ENCODE assay signal across 1 cellular context in the genomic region with DNA sequence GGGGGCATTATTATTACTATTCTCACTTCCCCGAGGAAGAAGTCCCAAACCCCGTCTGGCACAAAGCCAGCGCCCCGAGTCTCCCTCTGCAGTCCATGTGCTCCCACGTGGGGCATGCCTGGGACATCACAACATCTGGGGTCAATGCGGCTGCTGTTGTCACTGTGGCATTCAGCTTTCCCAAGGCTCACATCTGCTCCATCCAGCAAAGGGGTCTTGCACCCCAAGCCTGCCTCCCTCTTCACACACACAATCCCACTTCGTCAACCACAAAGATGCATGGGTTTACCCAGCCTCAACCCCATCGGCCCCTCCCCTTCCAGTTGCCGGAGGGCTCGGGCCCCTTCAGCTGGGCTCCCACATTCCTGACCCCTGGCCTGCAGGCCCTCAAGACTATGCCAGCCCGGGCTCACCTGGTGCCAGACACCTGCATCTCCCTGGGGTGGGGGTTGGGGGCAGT.
A peak's percentile ranks its signal among the peaks of the same experiment; 100 is the strongest.
TF ChIP-seq lines count a peak whose summit lies in the region.

No MANE protein-coding gene starts in this region.

TF ChIP-seq in K562, 482 proteins besides CTCF, POLR2A, EP300 and RAD21 (continued from another document and continues in another):
- TF ChIP-seq KDM1A (IDR thresholded peaks at IDR 0.05) (no peak), RBBP5 (IDR thresholded peaks at IDR 0.05; ENCODE audit: borderline replicate concordance, insufficient read depth, low read length, poor library complexity, severe bottlenecking) (no peak), GTF2A2 (tag; IDR thresholded peaks at IDR 0.05) (no peak), ZNF586 (CRISPR knock-in tag; conservative IDR thresholded peaks at IDR 0.05) (no peak), GABPA (tag; conservative IDR thresholded peaks at IDR 0.05; ENCODE audit: low read depth) (no peak), ZBTB1 (CRISPR knock-in tag; IDR thresholded peaks at IDR 0.05; ENCODE audit: borderline replicate concordance, low read depth) (0 out of 2 replicates have a peak, but pooled peaks have one; percentile 52), ZNF217 (CRISPR knock-in tag; IDR thresholded peaks at IDR 0.05) (no peak), ZNF143 (CRISPR knock-in tag; IDR thresholded peaks at IDR 0.05) (no peak; the same call in 1 of the 2 replicates), ZBTB17 (CRISPR knock-in tag; IDR thresholded peaks at IDR 0.05) (no peak), SPI1 (IDR thresholded peaks at IDR 0.05; ENCODE audit: borderline replicate concordance, low read depth, low read length) (no peak), HNRNPH1 (optimal IDR thresholded peaks at IDR 0.05; ENCODE audit: low read depth, low read length) (no peak), RBM25 (IDR thresholded peaks at IDR 0.05; ENCODE audit: low read depth, low read length, severe bottlenecking) (no peak), ZBTB7A (IDR thresholded peaks at IDR 0.05; ENCODE audit: borderline replicate concordance, control insufficient read depth, low read depth, low read length) (0 out of 2 replicates have a peak, but pooled peaks have one; percentile 45), NRF1 (conservative IDR thresholded peaks at IDR 0.05 in 1 of 2, IDR thresholded peaks at IDR 0.05 in 1 of 2) (no peak), NFRKB (IDR thresholded peaks at IDR 0.05; ENCODE audit: low read depth) (no peak), CAMTA2 (CRISPR knock-in tag; conservative IDR thresholded peaks at IDR 0.05) (no peak), ZNF12 (CRISPR knock-in tag; IDR thresholded peaks at IDR 0.05) (peak; percentile 51; the same call in 1 of the 2 replicates), NCOA1 (IDR thresholded peaks at IDR 0.05; ENCODE audit: low read depth) (no peak), SRF (CRISPR knock-in tag; IDR thresholded peaks at IDR 0.05) (no peak), CBX1 (IDR thresholded peaks at IDR 0.05; ENCODE audit: low read depth) (no peak), TAF1 (IDR thresholded peaks at IDR 0.05; ENCODE audit: control insufficient read depth, extremely low read depth, insufficient read depth, low read length, severe bottlenecking) (no peak), TCFL5 (CRISPR knock-in tag; conservative IDR thresholded peaks at IDR 0.05) (no peak), CEBPB (tag; IDR thresholded peaks at IDR 0.05) (no peak), ATF1 (CRISPR knock-in tag; IDR thresholded peaks at IDR 0.05) (no peak), ATF1 (tag; IDR thresholded peaks at IDR 0.05) (no peak), ZNF584 (CRISPR knock-in tag; IDR thresholded peaks at IDR 0.05; ENCODE audit: low read depth) (no peak), TAF9B (IDR thresholded peaks at IDR 0.05; ENCODE audit: partially characterized antibody) (no peak), ZNF589 (CRISPR knock-in tag; IDR thresholded peaks at IDR 0.05; ENCODE audit: low read depth) (no peak), FOXK1 (CRISPR knock-in tag; IDR thresholded peaks at IDR 0.05; ENCODE audit: borderline replicate concordance) (no peak), SRSF3 (IDR thresholded peaks at IDR 0.05; ENCODE audit: insufficient read depth, low read length) (0 out of 2 replicates have a peak, but pooled peaks have one; percentile 58), LEF1 (IDR thresholded peaks at IDR 0.05) (no peak), CHD1 (IDR thresholded peaks at IDR 0.05; ENCODE audit: low read length) (no peak), KLF10 (CRISPR knock-in tag; IDR thresholded peaks at IDR 0.05) (no peak), CHD4 (IDR thresholded peaks at IDR 0.05; ENCODE audit: insufficient read depth, insufficient replicate concordance, low read depth, low read length, poor library complexity, severe bottlenecking) (no peak), PRMT5 (CRISPR knock-in tag; IDR thresholded peaks at IDR 0.05) (no peak), PTBP1 (IDR thresholded peaks at IDR 0.05; ENCODE audit: low read depth, low read length) (no peak), POLR2G (IDR thresholded peaks at IDR 0.05; ENCODE audit: low read depth, low read length) (no peak), ZNF165 (CRISPR knock-in tag; IDR thresholded peaks at IDR 0.05; ENCODE audit: borderline replicate concordance) (no peak), ZFP36 (IDR thresholded peaks at IDR 0.05; ENCODE audit: low read depth, low read length, partially characterized antibody) (no peak), U2AF2 (optimal IDR thresholded peaks at IDR 0.05; ENCODE audit: low read depth, low read length) (no peak), ZNF311 (CRISPR knock-in tag; IDR thresholded peaks at IDR 0.05) (no peak), EP400 (IDR thresholded peaks at IDR 0.05) (no peak), ZNF316 (IDR thresholded peaks at IDR 0.05) (no peak), TRIM24 (IDR thresholded peaks at IDR 0.05) (no peak), YY1 (IDR thresholded peaks at IDR 0.05; ENCODE audit: borderline replicate concordance in 1 of 3, control insufficient read depth in 1 of 3, extremely low read depth in 1 of 3, insufficient read depth in 3 of 3, insufficient read length in 1 of 3, insufficient replicate concordance in 2 of 3, low read depth in 1 of 3, low read length in 2 of 3) (no peak), RBM34 (IDR thresholded peaks at IDR 0.05; ENCODE audit: borderline replicate concordance, insufficient read depth, low read length) (no peak)
- TF ChIP-seq, protein P1, sequence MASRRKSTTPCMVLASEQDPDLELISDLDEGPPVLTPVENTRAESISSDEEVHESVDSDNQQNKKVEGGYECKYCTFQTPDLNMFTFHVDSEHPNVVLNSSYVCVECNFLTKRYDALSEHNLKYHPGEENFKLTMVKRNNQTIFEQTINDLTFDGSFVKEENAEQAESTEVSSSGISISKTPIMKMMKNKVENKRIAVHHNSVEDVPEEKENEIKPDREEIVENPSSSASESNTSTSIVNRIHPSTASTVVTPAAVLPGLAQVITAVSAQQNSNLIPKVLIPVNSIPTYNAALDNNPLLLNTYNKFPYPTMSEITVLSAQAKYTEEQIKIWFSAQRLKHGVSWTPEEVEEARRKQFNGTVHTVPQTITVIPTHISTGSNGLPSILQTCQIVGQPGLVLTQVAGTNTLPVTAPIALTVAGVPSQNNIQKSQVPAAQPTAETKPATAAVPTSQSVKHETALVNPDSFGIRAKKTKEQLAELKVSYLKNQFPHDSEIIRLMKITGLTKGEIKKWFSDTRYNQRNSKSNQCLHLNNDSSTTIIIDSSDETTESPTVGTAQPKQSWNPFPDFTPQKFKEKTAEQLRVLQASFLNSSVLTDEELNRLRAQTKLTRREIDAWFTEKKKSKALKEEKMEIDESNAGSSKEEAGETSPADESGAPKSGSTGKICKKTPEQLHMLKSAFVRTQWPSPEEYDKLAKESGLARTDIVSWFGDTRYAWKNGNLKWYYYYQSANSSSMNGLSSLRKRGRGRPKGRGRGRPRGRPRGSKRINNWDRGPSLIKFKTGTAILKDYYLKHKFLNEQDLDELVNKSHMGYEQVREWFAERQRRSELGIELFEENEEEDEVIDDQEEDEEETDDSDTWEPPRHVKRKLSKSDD (conservative IDR thresholded peaks at IDR 0.05; ENCODE audit: low read length), result no peak
- TF ChIP-seq, protein P2, sequence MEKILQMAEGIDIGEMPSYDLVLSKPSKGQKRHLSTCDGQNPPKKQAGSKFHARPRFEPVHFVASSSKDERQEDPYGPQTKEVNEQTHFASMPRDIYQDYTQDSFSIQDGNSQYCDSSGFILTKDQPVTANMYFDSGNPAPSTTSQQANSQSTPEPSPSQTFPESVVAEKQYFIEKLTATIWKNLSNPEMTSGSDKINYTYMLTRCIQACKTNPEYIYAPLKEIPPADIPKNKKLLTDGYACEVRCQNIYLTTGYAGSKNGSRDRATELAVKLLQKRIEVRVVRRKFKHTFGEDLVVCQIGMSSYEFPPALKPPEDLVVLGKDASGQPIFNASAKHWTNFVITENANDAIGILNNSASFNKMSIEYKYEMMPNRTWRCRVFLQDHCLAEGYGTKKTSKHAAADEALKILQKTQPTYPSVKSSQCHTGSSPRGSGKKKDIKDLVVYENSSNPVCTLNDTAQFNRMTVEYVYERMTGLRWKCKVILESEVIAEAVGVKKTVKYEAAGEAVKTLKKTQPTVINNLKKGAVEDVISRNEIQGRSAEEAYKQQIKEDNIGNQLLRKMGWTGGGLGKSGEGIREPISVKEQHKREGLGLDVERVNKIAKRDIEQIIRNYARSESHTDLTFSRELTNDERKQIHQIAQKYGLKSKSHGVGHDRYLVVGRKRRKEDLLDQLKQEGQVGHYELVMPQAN (IDR thresholded peaks at IDR 0.05; ENCODE audit: borderline replicate concordance), result no peak
- TF ChIP-seq, protein P3, sequence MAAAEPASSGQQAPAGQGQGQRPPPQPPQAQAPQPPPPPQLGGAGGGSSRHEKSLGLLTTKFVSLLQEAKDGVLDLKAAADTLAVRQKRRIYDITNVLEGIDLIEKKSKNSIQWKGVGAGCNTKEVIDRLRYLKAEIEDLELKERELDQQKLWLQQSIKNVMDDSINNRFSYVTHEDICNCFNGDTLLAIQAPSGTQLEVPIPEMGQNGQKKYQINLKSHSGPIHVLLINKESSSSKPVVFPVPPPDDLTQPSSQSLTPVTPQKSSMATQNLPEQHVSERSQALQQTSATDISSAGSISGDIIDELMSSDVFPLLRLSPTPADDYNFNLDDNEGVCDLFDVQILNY (CRISPR knock-in tag; IDR thresholded peaks at IDR 0.05), result no peak
- TF ChIP-seq, protein P4, sequence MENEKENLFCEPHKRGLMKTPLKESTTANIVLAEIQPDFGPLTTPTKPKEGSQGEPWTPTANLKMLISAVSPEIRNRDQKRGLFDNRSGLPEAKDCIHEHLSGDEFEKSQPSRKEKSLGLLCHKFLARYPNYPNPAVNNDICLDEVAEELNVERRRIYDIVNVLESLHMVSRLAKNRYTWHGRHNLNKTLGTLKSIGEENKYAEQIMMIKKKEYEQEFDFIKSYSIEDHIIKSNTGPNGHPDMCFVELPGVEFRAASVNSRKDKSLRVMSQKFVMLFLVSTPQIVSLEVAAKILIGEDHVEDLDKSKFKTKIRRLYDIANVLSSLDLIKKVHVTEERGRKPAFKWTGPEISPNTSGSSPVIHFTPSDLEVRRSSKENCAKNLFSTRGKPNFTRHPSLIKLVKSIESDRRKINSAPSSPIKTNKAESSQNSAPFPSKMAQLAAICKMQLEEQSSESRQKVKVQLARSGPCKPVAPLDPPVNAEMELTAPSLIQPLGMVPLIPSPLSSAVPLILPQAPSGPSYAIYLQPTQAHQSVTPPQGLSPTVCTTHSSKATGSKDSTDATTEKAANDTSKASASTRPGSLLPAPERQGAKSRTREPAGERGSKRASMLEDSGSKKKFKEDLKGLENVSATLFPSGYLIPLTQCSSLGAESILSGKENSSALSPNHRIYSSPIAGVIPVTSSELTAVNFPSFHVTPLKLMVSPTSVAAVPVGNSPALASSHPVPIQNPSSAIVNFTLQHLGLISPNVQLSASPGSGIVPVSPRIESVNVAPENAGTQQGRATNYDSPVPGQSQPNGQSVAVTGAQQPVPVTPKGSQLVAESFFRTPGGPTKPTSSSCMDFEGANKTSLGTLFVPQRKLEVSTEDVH (IDR thresholded peaks at IDR 0.05; ENCODE audit: low read depth, partially characterized antibody), result no peak
- TF ChIP-seq, protein P5, sequence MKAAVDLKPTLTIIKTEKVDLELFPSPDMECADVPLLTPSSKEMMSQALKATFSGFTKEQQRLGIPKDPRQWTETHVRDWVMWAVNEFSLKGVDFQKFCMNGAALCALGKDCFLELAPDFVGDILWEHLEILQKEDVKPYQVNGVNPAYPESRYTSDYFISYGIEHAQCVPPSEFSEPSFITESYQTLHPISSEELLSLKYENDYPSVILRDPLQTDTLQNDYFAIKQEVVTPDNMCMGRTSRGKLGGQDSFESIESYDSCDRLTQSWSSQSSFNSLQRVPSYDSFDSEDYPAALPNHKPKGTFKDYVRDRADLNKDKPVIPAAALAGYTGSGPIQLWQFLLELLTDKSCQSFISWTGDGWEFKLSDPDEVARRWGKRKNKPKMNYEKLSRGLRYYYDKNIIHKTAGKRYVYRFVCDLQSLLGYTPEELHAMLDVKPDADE (conservative IDR thresholded peaks at IDR 0.05; ENCODE audit: control insufficient read depth, low read depth, low read length), result 0 out of 2 replicates have a peak, but pooled peaks have one; percentile 52
- TF ChIP-seq, protein P6, sequence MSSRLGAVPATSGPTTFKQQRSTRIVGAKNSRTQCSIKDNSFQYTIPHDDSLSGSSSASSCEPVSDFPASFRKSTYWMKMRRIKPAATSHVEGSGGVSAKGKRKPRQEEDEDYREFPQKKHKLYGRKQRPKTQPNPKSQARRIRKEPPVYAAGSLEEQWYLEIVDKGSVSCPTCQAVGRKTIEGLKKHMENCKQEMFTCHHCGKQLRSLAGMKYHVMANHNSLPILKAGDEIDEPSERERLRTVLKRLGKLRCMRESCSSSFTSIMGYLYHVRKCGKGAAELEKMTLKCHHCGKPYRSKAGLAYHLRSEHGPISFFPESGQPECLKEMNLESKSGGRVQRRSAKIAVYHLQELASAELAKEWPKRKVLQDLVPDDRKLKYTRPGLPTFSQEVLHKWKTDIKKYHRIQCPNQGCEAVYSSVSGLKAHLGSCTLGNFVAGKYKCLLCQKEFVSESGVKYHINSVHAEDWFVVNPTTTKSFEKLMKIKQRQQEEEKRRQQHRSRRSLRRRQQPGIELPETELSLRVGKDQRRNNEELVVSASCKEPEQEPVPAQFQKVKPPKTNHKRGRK (tag; IDR thresholded peaks at IDR 0.05), result no peak
- TF ChIP-seq, protein P7, sequence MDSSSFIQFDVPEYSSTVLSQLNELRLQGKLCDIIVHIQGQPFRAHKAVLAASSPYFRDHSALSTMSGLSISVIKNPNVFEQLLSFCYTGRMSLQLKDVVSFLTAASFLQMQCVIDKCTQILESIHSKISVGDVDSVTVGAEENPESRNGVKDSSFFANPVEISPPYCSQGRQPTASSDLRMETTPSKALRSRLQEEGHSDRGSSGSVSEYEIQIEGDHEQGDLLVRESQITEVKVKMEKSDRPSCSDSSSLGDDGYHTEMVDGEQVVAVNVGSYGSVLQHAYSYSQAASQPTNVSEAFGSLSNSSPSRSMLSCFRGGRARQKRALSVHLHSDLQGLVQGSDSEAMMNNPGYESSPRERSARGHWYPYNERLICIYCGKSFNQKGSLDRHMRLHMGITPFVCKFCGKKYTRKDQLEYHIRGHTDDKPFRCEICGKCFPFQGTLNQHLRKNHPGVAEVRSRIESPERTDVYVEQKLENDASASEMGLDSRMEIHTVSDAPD (CRISPR knock-in tag; IDR thresholded peaks at IDR 0.05), result no peak
- TF ChIP-seq, protein P8, sequence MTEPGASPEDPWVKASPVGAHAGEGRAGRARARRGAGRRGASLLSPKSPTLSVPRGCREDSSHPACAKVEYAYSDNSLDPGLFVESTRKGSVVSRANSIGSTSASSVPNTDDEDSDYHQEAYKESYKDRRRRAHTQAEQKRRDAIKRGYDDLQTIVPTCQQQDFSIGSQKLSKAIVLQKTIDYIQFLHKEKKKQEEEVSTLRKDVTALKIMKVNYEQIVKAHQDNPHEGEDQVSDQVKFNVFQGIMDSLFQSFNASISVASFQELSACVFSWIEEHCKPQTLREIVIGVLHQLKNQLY (CRISPR knock-in tag; conservative IDR thresholded peaks at IDR 0.05), result 0 out of 4 replicates have a peak, but pooled peaks of 1 of the 2 experiments have one; percentile 51
